In genomic region chr19:3369337-3370213, GRCh38 we compare ENCODE assay signal across 8 cellular contexts. TPM values are rescaled to one million over a fixed set of nuclear protein-coding genes. Genes with fewer than 3 reads are reported as not detected.
DNase-seq lines count a peak whose midpoint lies in the region; ATAC-seq and TF ChIP-seq lines count a peak whose summit lies in the region.

No MANE protein-coding gene starts in this region.

- no peaks in the 10 kb centered on the region for H3K9me3 Mint-ChIP-seq in stimulated activated naive B cell treated with anti-CD40 and anti-IgM and Interleukin-4, amounts not matched to agents 10 μg/mL and 1 μg/mL and 100 μg/mL, for 72 hours

- no peaks in the 10 kb centered on the region; a peak in 1 of 4 replicates for H3K36me3 ChIP-seq in HCT116 (ENCODE audit: control insufficient read depth in 1 of 2, insufficient read depth in 2 of 2, low read length in 2 of 2)
- H3K36me3 ChIP-seq in iPS-20b (ENCODE audit: insufficient read depth, low read depth, low read length), result no peaks in the 10 kb centered on the region

- H2AFZ ChIP-seq in HCT116 (ENCODE audit: low read depth, low read length, poor library complexity, severe bottlenecking), result no peak overlapping the region

- H3K27me3 ChIP-seq in HCT116 (ENCODE audit: insufficient read depth, low read length) (no peaks in the 10 kb centered on the region), iPS-20b (ENCODE audit: insufficient read depth, low read length) (peaks cover 99% of the 10 kb centered on the region)

- peaks cover 53 to 68% of the 10 kb centered on the region in 2 donors for H3K4me1 Mint-ChIP-seq in stimulated activated naive B cell treated with anti-CD40 and anti-IgM and Interleukin-4, amounts not matched to agents 10 μg/mL and 1 μg/mL and 100 μg/mL, for 72 hours

- no peaks in the 10 kb centered on the region for H3K9me2 ChIP-seq in HCT116 (ENCODE audit: insufficient read depth)

- H3K9ac ChIP-seq in HCT116 (ENCODE audit: low read length) (peak overlapping the region; percentile 11; the same call in 1 of the 2 replicates), iPS-20b (ENCODE audit: low read depth, low read length) (no peak overlapping the region)

- intact Hi-C loops in HCT116 (cut with micrococcal nuclease), result no loop called here

- CTCF ChIA-PET in HCT116 (lab: Charles Lee), result no interaction called here

- peaks cover 2 to 16% of the 10 kb centered on the region in 2 donors for H3K36me3 Mint-ChIP-seq in stimulated activated naive B cell treated with anti-CD40 and anti-IgM and Interleukin-4, amounts not matched to agents 10 μg/mL and 1 μg/mL and 100 μg/mL, for 72 hours

- H3K4me3 ChIP-seq in HCT116 (replicated peaks in 1 of 2; ENCODE audit: low read depth in 1 of 2, low read length in 2 of 2), result no peak overlapping the region
- peak overlapping the region; percentile 38 for H3K4me3 ChIP-seq in iPS-20b (ENCODE audit: low read length)

- RAD21 ChIA-PET in HCT116 (lab: Charles Lee; ENCODE audit: low non-redundant PET in 1 of 2, low total read pairs in 2 of 2, uncharacterized antibody in 2 of 2, unreplicated experiment in 2 of 2), result no interaction called here

- peak overlapping the region; percentile 75 to 87 for H3K4me3 Mint-ChIP-seq in stimulated activated naive B cell treated with anti-CD40 and anti-IgM and Interleukin-4, amounts not matched to agents 10 μg/mL and 1 μg/mL and 100 μg/mL, for 72 hours

- no peak for TF ChIP-seq RAD21 in HCT116 (IDR thresholded peaks at IDR 0.05; ENCODE audit: low read depth)

- H3K9me3 ChIP-seq in HCT116 (ENCODE audit: control insufficient read depth in 1 of 2, insufficient read depth in 1 of 2, low read depth in 1 of 2, low read length in 2 of 2) (no peaks in the 10 kb centered on the region), iPS-20b (ENCODE audit: insufficient read depth, low read depth, low read length) (no peaks in the 10 kb centered on the region)

- no peak overlapping the region for H3K4me2 ChIP-seq in HCT116 (ENCODE audit: low read length)

- TF ChIP-seq POLR2A in HCT116 (IDR thresholded peaks at IDR 0.05; ENCODE audit: borderline replicate concordance, extremely low read depth, insufficient read depth, insufficient read length), result no peak

- POLR2A ChIA-PET in HCT116 (lab: Charles Lee), result no interaction called here

- H3K27ac ChIP-seq in HCT116 (ENCODE audit: low read depth, low read length) (peak overlapping the region; percentile 34; the same call in 1 of the 2 replicates), iPS-20b (ENCODE audit: low read length) (no peak overlapping the region)

- H3K4me1 ChIP-seq in HCT116 (ENCODE audit: control insufficient read depth in 1 of 2, insufficient read depth in 2 of 2, low read length in 2 of 2) (peaks cover 20 to 63% of the 10 kb centered on the region in 2 experiments), iPS-20b (ENCODE audit: insufficient read depth, low read length) (no peaks in the 10 kb centered on the region)

- BruUV-seq in HCT116 (replicated peaks; lab: Mats Ljungman, UMichigan), result no TSS peak

- no peaks in the 10 kb centered on the region; the same call in 1 of the 2 replicates for H4K20me1 ChIP-seq in HCT116 (ENCODE audit: insufficient read depth)

- no peak for TF ChIP-seq CTCF in HCT116 (IDR thresholded peaks at IDR 0.05 in 2 of 3, conservative IDR thresholded peaks at IDR 0.05 in 1 of 3; ENCODE audit: borderline replicate concordance in 1 of 3, insufficient read depth in 1 of 3, low read depth in 2 of 3, low read length in 2 of 3)

- DNase-seq in ACHN, result peak; percentile 55
- no peak for DNase-seq in HCT116 (ENCODE audit: low read depth, low spot score)
- DNase-seq in astrocyte of the hippocampus (ENCODE audit: low read depth, low spot score), result peak; percentile 78
- DNase-seq in stimulated activated naive B cell treated with anti-CD40 and anti-IgM and Interleukin-4, amounts not matched to agents 10 μg/mL and 1 μg/mL and 100 μg/mL, for 72 hours, result peak; percentile 35
- no peak for DNase-seq in NCI-H187 treated with DMSO at 0.1 percent for 48 hours (lab: John Stamatoyannopoulos, UW)
- DNase-seq in inferior parietal cortex (ENCODE audit: extremely low spot score), result no peak

- H3K27me3 Mint-ChIP-seq in stimulated activated naive B cell treated with anti-CD40 and anti-IgM and Interleukin-4, amounts not matched to agents 10 μg/mL and 1 μg/mL and 100 μg/mL, for 72 hours, result peaks cover 12 to 14% of the 10 kb centered on the region in 2 donors

- in situ Hi-C loops in ACHN (cut with HindIII; ENCODE audit: low pct_ligation_motif_present, low pct_unique_long_range_greater_than_20kb, low sequenced_read_pairs), result no loop called here

- H3K79me2 ChIP-seq in HCT116 (ENCODE audit: insufficient read depth, low read length), result peaks cover 93% of the 10 kb centered on the region

- ATAC-seq in HCT116, result no peak
- ATAC-seq in stimulated activated naive B cell treated with anti-CD40 and anti-IgM and Interleukin-4, amounts not matched to agents 10 μg/mL and 1 μg/mL and 100 μg/mL, for 72 hours (replicated peaks), result peak; percentile 63 to 79
- no peak for ATAC-seq in GM18909 (IDR thresholded peaks at IDR 0.05; ENCODE audit: poor library complexity, unreplicated experiment)

- peak overlapping the region; percentile 75 for H3K27ac Mint-ChIP-seq in stimulated activated naive B cell treated with anti-CD40 and anti-IgM and Interleukin-4, amounts not matched to agents 10 μg/mL and 1 μg/mL and 100 μg/mL, for 72 hours

TF ChIP-seq in HCT116, 20 proteins besides CTCF, POLR2A, EP300 and RAD21:
- TF ChIP-seq SIN3A (IDR thresholded peaks at IDR 0.05; ENCODE audit: low read depth) (no peak), CEBPB (IDR thresholded peaks at IDR 0.05; ENCODE audit: low read depth) (no peak), ZBTB33 (IDR thresholded peaks at IDR 0.05; ENCODE audit: extremely low read depth, insufficient replicate concordance, low read length) (no peak), SP1 (IDR thresholded peaks at IDR 0.05; ENCODE audit: low read depth) (no peak), REST (IDR thresholded peaks at IDR 0.05; ENCODE audit: low read depth) (no peak), ZNF274 (IDR thresholded peaks at IDR 0.05; ENCODE audit: low read depth, low read length) (no peak)

RNA-seq across cellular contexts. Expression of gene NFIC, which starts 3.2 kb away (rescaled TPM):
- total RNA-seq in HCT116 (2021; ENCODE audit: unreplicated experiment), result 116 TPM
- polyA plus RNA-seq in HCT116 (2012), result 42.8 and 55.4 TPM in 2 replicates

Comparison
In these comparisons a context has a peak if more than half of its experiments do, and no peak if none do; other contexts are left out.
1. DNase-seq: peak in ACHN (single experiment), astrocyte of the hippocampus (single experiment) and stimulated activated naive B cell treated with anti-CD40 and anti-IgM and Interleukin-4, amounts not matched to agents 10 μg/mL and 1 μg/mL and 100 μg/mL, for 72 hours (single experiment); none in HCT116 (single experiment), NCI-H187 treated with DMSO at 0.1 percent for 48 hours (single experiment) and inferior parietal cortex (single experiment).
2. ATAC-seq: peak in stimulated activated naive B cell treated with anti-CD40 and anti-IgM and Interleukin-4, amounts not matched to agents 10 μg/mL and 1 μg/mL and 100 μg/mL, for 72 hours (2 of 2); none in HCT116 (single experiment) and GM18909 (single experiment).